In the genomic region with DNA sequence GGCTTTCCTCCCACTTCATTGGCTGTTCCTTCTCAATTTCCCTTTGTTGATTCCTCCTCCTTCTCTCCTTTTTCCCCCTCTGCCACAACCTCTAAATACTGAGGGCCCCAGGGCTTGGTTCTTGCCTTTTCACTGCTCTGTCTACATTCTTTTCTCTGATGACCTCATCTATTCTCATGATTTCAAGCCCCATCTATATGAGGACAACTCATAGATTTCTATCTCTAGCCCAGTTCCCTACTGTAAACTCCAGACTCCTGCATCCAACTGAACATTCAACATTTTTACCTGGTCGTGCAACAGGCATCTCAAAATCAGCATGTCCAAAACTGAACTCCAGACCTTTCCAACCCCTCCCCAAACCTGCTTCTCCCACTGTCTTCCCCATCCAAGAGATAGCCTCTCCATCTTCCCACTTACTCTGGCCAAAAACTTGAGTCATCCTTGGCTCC, we compare ENCODE assay signal across 1 cellular context.
A peak's percentile ranks its signal among the peaks of the same experiment; 100 is the strongest.
TF ChIP-seq lines count a peak whose summit lies in the region.

No MANE protein-coding gene starts in this region.

TF ChIP-seq in K562, 482 proteins besides CTCF, POLR2A, EP300 and RAD21 (continued from another document):
- TF ChIP-seq ZNF696 (CRISPR knock-in tag; conservative IDR thresholded peaks at IDR 0.05) (no peak), BRF1 (IDR thresholded peaks at IDR 0.05; ENCODE audit: borderline replicate concordance, extremely low read depth, insufficient read length) (no peak), NUFIP1 (IDR thresholded peaks at IDR 0.05; ENCODE audit: partially characterized antibody) (no peak), SMARCE1 (IDR thresholded peaks at IDR 0.05) (peak; percentile 87; the same call in 1 of the 2 replicates), SMARCB1 (IDR thresholded peaks at IDR 0.05; ENCODE audit: insufficient read length, low read depth) (no peak), NRF1 (conservative IDR thresholded peaks at IDR 0.05 in 1 of 2, IDR thresholded peaks at IDR 0.05 in 1 of 2) (no peak), NCOA1 (IDR thresholded peaks at IDR 0.05; ENCODE audit: low read depth) (0 out of 2 replicates have a peak, but pooled peaks have one; percentile 16), TCF7L2 (IDR thresholded peaks at IDR 0.05; ENCODE audit: low read depth, low read length) (no peak), ETV1 (tag; conservative IDR thresholded peaks at IDR 0.05; ENCODE audit: low read depth) (no peak), FOSL1 (tag; conservative IDR thresholded peaks at IDR 0.05) (peak; percentile 87), HDAC3 (IDR thresholded peaks at IDR 0.05; ENCODE audit: borderline replicate concordance, partially characterized antibody) (no peak), ATF7 (IDR thresholded peaks at IDR 0.05) (peak; percentile 94), ARID1B (IDR thresholded peaks at IDR 0.05) (peak; percentile 70), FOXK2 (conservative IDR thresholded peaks at IDR 0.05 in 1 of 2, IDR thresholded peaks at IDR 0.05 in 1 of 2; ENCODE audit: low read depth in 2 of 2) (0 out of 4 replicates have a peak, but pooled peaks of 1 of the 2 experiments have one; percentile 11)
- TF ChIP-seq, protein P1, sequence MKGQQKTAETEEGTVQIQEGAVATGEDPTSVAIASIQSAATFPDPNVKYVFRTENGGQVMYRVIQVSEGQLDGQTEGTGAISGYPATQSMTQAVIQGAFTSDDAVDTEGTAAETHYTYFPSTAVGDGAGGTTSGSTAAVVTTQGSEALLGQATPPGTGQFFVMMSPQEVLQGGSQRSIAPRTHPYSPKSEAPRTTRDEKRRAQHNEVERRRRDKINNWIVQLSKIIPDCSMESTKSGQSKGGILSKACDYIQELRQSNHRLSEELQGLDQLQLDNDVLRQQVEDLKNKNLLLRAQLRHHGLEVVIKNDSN (CRISPR knock-in tag; IDR thresholded peaks at IDR 0.05): no peak
- TF ChIP-seq, protein P2, sequence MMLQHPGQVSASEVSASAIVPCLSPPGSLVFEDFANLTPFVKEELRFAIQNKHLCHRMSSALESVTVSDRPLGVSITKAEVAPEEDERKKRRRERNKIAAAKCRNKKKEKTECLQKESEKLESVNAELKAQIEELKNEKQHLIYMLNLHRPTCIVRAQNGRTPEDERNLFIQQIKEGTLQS (IDR thresholded peaks at IDR 0.05): peak; percentile 97
- TF ChIP-seq, protein P2 (CRISPR knock-in tag; conservative IDR thresholded peaks at IDR 0.05): no peak
- TF ChIP-seq, protein P3, sequence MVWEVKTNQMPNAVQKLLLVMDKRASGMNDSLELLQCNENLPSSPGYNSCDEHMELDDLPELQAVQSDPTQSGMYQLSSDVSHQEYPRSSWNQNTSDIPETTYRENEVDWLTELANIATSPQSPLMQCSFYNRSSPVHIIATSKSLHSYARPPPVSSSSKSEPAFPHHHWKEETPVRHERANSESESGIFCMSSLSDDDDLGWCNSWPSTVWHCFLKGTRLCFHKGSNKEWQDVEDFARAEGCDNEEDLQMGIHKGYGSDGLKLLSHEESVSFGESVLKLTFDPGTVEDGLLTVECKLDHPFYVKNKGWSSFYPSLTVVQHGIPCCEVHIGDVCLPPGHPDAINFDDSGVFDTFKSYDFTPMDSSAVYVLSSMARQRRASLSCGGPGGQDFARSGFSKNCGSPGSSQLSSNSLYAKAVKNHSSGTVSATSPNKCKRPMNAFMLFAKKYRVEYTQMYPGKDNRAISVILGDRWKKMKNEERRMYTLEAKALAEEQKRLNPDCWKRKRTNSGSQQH (CRISPR knock-in tag; IDR thresholded peaks at IDR 0.05): no peak
TF ChIP-seq in K562: peak in this region for 25.
